Comparison of ENCODE assay signal across 8 cellular contexts in the genomic region with DNA sequence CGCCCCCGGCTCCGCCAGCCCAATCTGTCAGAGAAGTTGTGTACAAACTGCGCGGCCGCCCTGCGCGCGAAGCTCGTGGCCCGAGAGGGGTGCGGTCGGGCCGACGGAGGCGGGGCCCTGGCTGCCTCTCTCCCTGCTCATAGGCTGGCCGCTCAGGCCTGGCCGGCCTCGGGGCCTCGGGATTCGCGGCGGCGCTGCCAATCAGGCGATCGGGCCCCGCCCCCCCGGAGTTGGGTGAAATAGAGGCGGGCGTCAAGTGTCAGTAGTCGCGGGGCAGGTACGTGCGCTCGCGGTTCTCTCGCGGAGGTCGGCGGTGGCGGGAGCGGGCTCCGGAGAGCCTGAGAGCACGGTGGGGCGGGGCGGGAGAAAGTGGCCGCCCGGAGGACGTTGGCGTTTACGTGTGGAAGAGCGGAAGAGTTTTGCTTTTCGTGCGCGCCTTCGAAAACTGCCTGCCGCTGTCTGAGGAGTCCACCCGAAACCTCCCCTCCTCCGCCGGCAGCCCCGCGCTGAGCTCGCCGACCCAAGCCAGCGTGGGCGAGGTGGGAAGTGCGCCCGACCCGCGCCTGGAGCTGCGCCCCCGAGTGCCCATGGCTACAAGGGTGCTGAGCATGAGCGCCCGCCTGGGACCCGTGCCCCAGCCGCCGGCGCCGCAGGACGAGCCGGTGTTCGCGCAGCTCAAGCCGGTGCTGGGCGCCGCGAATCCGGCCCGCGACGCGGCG. TPM values are rescaled to one million over a fixed set of nuclear protein-coding genes. Genes with fewer than 3 reads are reported as not detected.
DNase-seq lines count a peak whose midpoint lies in the region; ATAC-seq lines count a peak whose summit lies in the region.

TSS of gene KLF5 (plus strand) at position 265 of the 719 bp plus-strand sequence. CDS start at position 588, 323 bp downstream.

- peaks cover 3 to 5% of the 10 kb centered on the region in 2 donors for H3K36me3 Mint-ChIP-seq in CD4-positive, alpha-beta memory T cell
- peaks cover 14% of the 10 kb centered on the region for H3K36me3 Mint-ChIP-seq in activated CD8-positive, alpha-beta T cell treated with anti-CD3 and anti-CD28 coated beads, Interleukin-2, amount 10 ng/mL, durations not matched to agents 7 days and 5 days (ENCODE audit: low read depth)
- H3K36me3 Mint-ChIP-seq in memory B cell: no peaks in the 10 kb centered on the region

- peak within 1 kb of the TSS; percentile 72 to 94 (median 84) for H3K27ac Mint-ChIP-seq in CD4-positive, alpha-beta memory T cell
- H3K27ac Mint-ChIP-seq in activated CD8-positive, alpha-beta T cell treated with anti-CD3 and anti-CD28 coated beads, Interleukin-2, amount 10 ng/mL, durations not matched to agents 7 days and 5 days: peak within 1 kb of the TSS; percentile 80
- H3K27ac Mint-ChIP-seq in memory B cell: peak within 1 kb of the TSS; percentile 70

- H3K9me3 Mint-ChIP-seq in CD4-positive, alpha-beta memory T cell: no peaks in the 10 kb centered on the region
- H3K9me3 Mint-ChIP-seq in activated CD8-positive, alpha-beta T cell treated with anti-CD3 and anti-CD28 coated beads, Interleukin-2, amount 10 ng/mL, durations not matched to agents 7 days and 5 days (ENCODE audit: insufficient read depth): no peaks in the 10 kb centered on the region
- H3K9me3 Mint-ChIP-seq in memory B cell: no peaks in the 10 kb centered on the region

- no peak within 1 kb of the TSS for H3K27ac ChIP-seq in CD4-positive, alpha-beta memory T cell (ENCODE audit: low read depth, low read length)

- intact Hi-C loops in CD4-positive, alpha-beta memory T cell (cut with micrococcal nuclease): loop anchor here (1.0 to 5.0 kb wide), 4 partner anchors 278 to 656 kb away; partner anchors contain the start of genes BORA, DIS3 and MZT1

- peaks cover 19% of the 10 kb centered on the region for H3K4me1 ChIP-seq in CD4-positive, alpha-beta memory T cell (ENCODE audit: insufficient read depth, low read length)

- POLR2A ChIA-PET in CD4-positive, alpha-beta memory T cell (lab: Charles Lee; ENCODE audit: partially characterized antibody): interaction anchor here (0.7 to 2.7 kb wide), 11 partner anchors 12 to 1074 kb away, joined by 3 to 13 read pairs (median 3); partner anchors contain the start of genes DIS3 and PIBF1
- POLR2A ChIA-PET in activated CD8-positive, alpha-beta T cell treated with anti-CD3 and anti-CD28 coated beads, Interleukin-2, amount 10 ng/mL, durations not matched to agents 7 days and 5 days (lab: Charles Lee): interaction anchor here (0.5 to 1.2 kb wide), 4 partner anchors 215 to 660 kb away, joined by 3 read pairs; no protein-coding TSS in a partner anchor

- no peaks in the 10 kb centered on the region for H3K9me3 ChIP-seq in CD4-positive, alpha-beta memory T cell (ENCODE audit: control insufficient read depth in 1 of 2, low read length in 2 of 2)

- H3K27me3 Mint-ChIP-seq in CD4-positive, alpha-beta memory T cell: peaks cover 10 to 13% of the 10 kb centered on the region in 2 donors
- peaks cover 35% of the 10 kb centered on the region for H3K27me3 Mint-ChIP-seq in activated CD8-positive, alpha-beta T cell treated with anti-CD3 and anti-CD28 coated beads, Interleukin-2, amount 10 ng/mL, durations not matched to agents 7 days and 5 days (ENCODE audit: low read depth)
- peaks cover 16% of the 10 kb centered on the region for H3K27me3 Mint-ChIP-seq in memory B cell

- peaks cover 14 to 30% (median 18%) of the 10 kb centered on the region in 4 donors for H3K4me1 Mint-ChIP-seq in CD4-positive, alpha-beta memory T cell
- H3K4me1 Mint-ChIP-seq in activated CD8-positive, alpha-beta T cell treated with anti-CD3 and anti-CD28 coated beads, Interleukin-2, amount 10 ng/mL, durations not matched to agents 7 days and 5 days (ENCODE audit: low read depth): peaks cover 23% of the 10 kb centered on the region
- peaks cover 9% of the 10 kb centered on the region for H3K4me1 Mint-ChIP-seq in memory B cell

- H3K36me3 ChIP-seq in CD4-positive, alpha-beta memory T cell (ENCODE audit: insufficient read depth, low read length): no peaks in the 10 kb centered on the region

- CTCF ChIA-PET in CD4-positive, alpha-beta memory T cell (lab: Charles Lee; ENCODE audit: partially characterized antibody): interaction anchor here (0.7 to 3.2 kb wide), 7 partner anchors 11 to 790 kb away, joined by 3 to 14 read pairs (median 3); no protein-coding TSS in a partner anchor
- CTCF ChIA-PET in activated CD8-positive, alpha-beta T cell treated with anti-CD3 and anti-CD28 coated beads, Interleukin-2, amount 10 ng/mL, durations not matched to agents 7 days and 5 days (lab: Charles Lee): interaction anchor here (0.8 to 2.5 kb wide), 7 partner anchors 34 to 652 kb away, joined by 3 to 11 read pairs (median 3); no protein-coding TSS in a partner anchor

- peak; percentile 93 to 97 (median 94) for DNase-seq in CD4-positive, alpha-beta memory T cell
- DNase-seq in NCI-H82 (lab: John Stamatoyannopoulos, UW): peak; percentile 99
- peak; percentile 97 for DNase-seq in activated CD8-positive, alpha-beta T cell treated with anti-CD3 and anti-CD28 coated beads, Interleukin-2, amount 10 ng/mL, durations not matched to agents 7 days and 5 days
- peak; percentile 86 for DNase-seq in effector CD8-positive, alpha-beta T cell (lab: John Stamatoyannopoulos, UW)
- peak; percentile 86 to 87 for DNase-seq in memory B cell (ENCODE audit: low spot score in 2 of 2)
- DNase-seq in stimulated activated CD8-positive, alpha-beta memory T cell treated with anti-CD3 and anti-CD28 coated beads, Interleukin-12 subunit alpha, Interleukin-12 subunit beta, amount 100 ng/mL, for 1 hour (ENCODE audit: low read depth): peak; percentile 94

- H3K4me3 Mint-ChIP-seq in CD4-positive, alpha-beta memory T cell: peak within 1 kb of the TSS; percentile 87 to 95 (median 92)
- H3K4me3 Mint-ChIP-seq in activated CD8-positive, alpha-beta T cell treated with anti-CD3 and anti-CD28 coated beads, Interleukin-2, amount 10 ng/mL, durations not matched to agents 7 days and 5 days: peak within 1 kb of the TSS; percentile 82
- peak within 1 kb of the TSS; percentile 80 for H3K4me3 Mint-ChIP-seq in memory B cell

- H3K4me3 ChIP-seq in CD4-positive, alpha-beta memory T cell (ENCODE audit: low read length in 2 of 2): peak within 1 kb of the TSS; percentile 52 to 60

- ATAC-seq in GM19438 (IDR thresholded peaks at IDR 0.05; ENCODE audit: low read depth, unreplicated experiment): peak; percentile 96
- peak; percentile 98 for ATAC-seq in HG03565 (IDR thresholded peaks at IDR 0.05; ENCODE audit: unreplicated experiment)
- ATAC-seq in activated CD8-positive, alpha-beta T cell treated with anti-CD3 and anti-CD28 coated beads, Interleukin-2, amount 10 ng/mL, durations not matched to agents 7 days and 5 days: peak; percentile 98
- ATAC-seq in memory B cell (ENCODE audit: low read depth): peak; percentile 94

- H3K27me3 ChIP-seq in CD4-positive, alpha-beta memory T cell (ENCODE audit: insufficient read depth, low read length): peaks cover 11% of the 10 kb centered on the region

RNA-seq across cellular contexts. Expression of gene KLF5, which starts in this region (rescaled TPM):
- 1 to 10 TPM; 5.0 to 5.4 TPM for total RNA-seq in CD4-positive, alpha-beta memory T cell
- polyA plus RNA-seq in CD4-positive, alpha-beta memory T cell: 1 to 10 TPM in 1 of 2 donors, under 1 TPM in 1; 0.83 to 3.3 TPM
- total RNA-seq in activated CD8-positive, alpha-beta T cell treated with anti-CD3 and anti-CD28 coated beads, Interleukin-2, amount 10 ng/mL, durations not matched to agents 7 days and 5 days: 1 to 10 TPM; 5.4 to 7.4 TPM
